8 cellular contexts compared by ENCODE assay signal in genomic region chr12:120686151-120686689, GRCh38. TPM values are rescaled to one million over a fixed set of nuclear protein-coding genes. Genes with fewer than 3 reads are reported as not detected.
A peak's percentile ranks its signal among the peaks of the same experiment; 100 is the strongest.
DNase-seq lines count a peak whose midpoint lies in the region; ATAC-seq and TF ChIP-seq lines count a peak whose summit lies in the region.

No MANE protein-coding gene starts in this region.

- peak overlapping the region; percentile 87 for H3K4me3 ChIP-seq in GM12875 (ENCODE audit: low read depth, low read length)

- intact Hi-C loops in left cardiac atrium (cut with DNase I) (no loop called here), posterior vena cava (cut with DNase I) (loop anchor here in 1 of 2 donors (2.0 kb wide), 1 partner anchor 25 kb away; the partner anchor contains the start of gene UNC119B)

- ATAC-seq in HG02798 (IDR thresholded peaks at IDR 0.05; ENCODE audit: poor library complexity, unreplicated experiment) (peak; percentile 80), left cardiac atrium (peak; percentile 90 to 95)

- peak; percentile 98 for DNase-seq in NCI-H1436 (lab: John Stamatoyannopoulos, UW)
- peak; percentile 97 for DNase-seq in SW480 (ENCODE audit: low spot score)
- peak; percentile 95 for DNase-seq in amniotic epithelial cell (ENCODE audit: low read depth)
- DNase-seq in left cardiac atrium, result peak; percentile 98
- DNase-seq in posterior vena cava (ENCODE audit: low spot score), result peak; percentile 99
- peak; percentile 98 for DNase-seq in ureter (ENCODE audit: low spot score)

- no peak for TF ChIP-seq CTCF in GM12875 (IDR thresholded peaks at IDR 0.05; ENCODE audit: borderline replicate concordance, insufficient read depth, low read depth, low read length)

RNA-seq across cellular contexts. Expression of gene MLEC, which starts 0.7 kb away (rescaled TPM):
- 100 to 1,000 TPM; 166 to 173 TPM for total RNA-seq in left cardiac atrium
- total RNA-seq in posterior vena cava, result 100 to 1,000 TPM in 1 of 2 donors, 10 to 100 TPM in 1; 92.5 to 132 TPM
- total RNA-seq in ureter, result 150 TPM

RNA-seq across cellular contexts. Expression of gene UNC119B, which starts 24.0 kb away (rescaled TPM):
- total RNA-seq in left cardiac atrium, result 10 to 100 TPM; 14.2 to 18.2 TPM
- 10 to 100 TPM; 20.6 to 21.3 TPM for total RNA-seq in posterior vena cava
- total RNA-seq in ureter, result 28.4 TPM

RNA-seq across cellular contexts. Expression of gene ACADS, which starts 39.4 kb away (rescaled TPM):
- 10 to 100 TPM; 49.4 to 52.0 TPM for total RNA-seq in left cardiac atrium
- total RNA-seq in posterior vena cava, result 10 to 100 TPM; 12.3 to 15.7 TPM
- 14.2 TPM for total RNA-seq in ureter

RNA-seq across cellular contexts. Expression of gene CABP1, which starts 45.8 kb away (rescaled TPM):
- 1 to 10 TPM; 1.5 to 4.6 TPM for total RNA-seq in left cardiac atrium
- total RNA-seq in posterior vena cava, result 1 to 10 TPM; 3.3 to 5.5 TPM
- 5.9 TPM for total RNA-seq in ureter

Comparison
In these comparisons a context has a peak if more than half of its experiments do, and no peak if none do; other contexts are left out.
1. Peak in every context shown above with its lines: DNase-seq, ATAC-seq and H3K4me3 ChIP-seq.